Comparison of ENCODE assay signal across 1 cellular context in genomic region chr20:46111028-46111835, GRCh38.
TF ChIP-seq lines count a peak whose summit lies in the region.

No MANE protein-coding gene starts in this region.

TF ChIP-seq in HEK293, 187 proteins besides CTCF, POLR2A, EP300 and RAD21 (continued from another document):
- TF ChIP-seq ZBTB49 (tag by site-specific recombination; IDR thresholded peaks at IDR 0.05; ENCODE audit: low read depth) (no peak), OVOL3 (tag by site-specific recombination; IDR thresholded peaks at IDR 0.05) (no peak), ZNF366 (tag by site-specific recombination; conservative IDR thresholded peaks at IDR 0.05) (peak; percentile 78), ZNF544 (tag by site-specific recombination; IDR thresholded peaks at IDR 0.05) (no peak), KLF17 (tag by site-specific recombination; IDR thresholded peaks at IDR 0.05) (no peak), KLF10 (tag by site-specific recombination; IDR thresholded peaks at IDR 0.05) (no peak), PRDM1 (tag by site-specific recombination; IDR thresholded peaks at IDR 0.05) (peak; percentile 99), ZSCAN30 (tag by site-specific recombination; IDR thresholded peaks at IDR 0.05) (no peak), ZBTB1 (tag by site-specific recombination; IDR thresholded peaks at IDR 0.05) (no peak), ZNF585B (tag by site-specific recombination; IDR thresholded peaks at IDR 0.05) (no peak), OSR2 (tag by site-specific recombination; IDR thresholded peaks at IDR 0.05) (no peak), YY2 (tag by site-specific recombination; IDR thresholded peaks at IDR 0.05) (peak; percentile 29; the same call in 1 of the 2 replicates), ZNF785 (tag by site-specific recombination; IDR thresholded peaks at IDR 0.05) (no peak), ZNF155 (tag by site-specific recombination; IDR thresholded peaks at IDR 0.05) (no peak), WT1 (tag by site-specific recombination; IDR thresholded peaks at IDR 0.05) (no peak), ZNF596 (tag by site-specific recombination; IDR thresholded peaks at IDR 0.05) (peak; percentile 97), KLF7 (tag by site-specific recombination; IDR thresholded peaks at IDR 0.05; ENCODE audit: borderline replicate concordance) (no peak), ZNF394 (tag by site-specific recombination; IDR thresholded peaks at IDR 0.05; ENCODE audit: borderline replicate concordance) (no peak), ZNF280D (tag by site-specific recombination; IDR thresholded peaks at IDR 0.05) (no peak), ZNF621 (tag by site-specific recombination; IDR thresholded peaks at IDR 0.05) (no peak), ZNF473 (tag by site-specific recombination; IDR thresholded peaks at IDR 0.05) (0 out of 2 replicates have a peak, but pooled peaks have one; percentile 33), ZNF707 (tag by site-specific recombination; IDR thresholded peaks at IDR 0.05) (no peak), ZNF629 (tag by site-specific recombination; IDR thresholded peaks at IDR 0.05) (no peak), EGR2 (tag by site-specific recombination; IDR thresholded peaks at IDR 0.05; ENCODE audit: low read depth) (no peak), ZNF792 (tag by site-specific recombination; IDR thresholded peaks at IDR 0.05) (no peak), ZNF776 (tag by site-specific recombination; IDR thresholded peaks at IDR 0.05; ENCODE audit: borderline replicate concordance) (no peak), ZNF341 (tag by site-specific recombination; IDR thresholded peaks at IDR 0.05; ENCODE audit: low read depth) (no peak), ZNF529 (tag by site-specific recombination; IDR thresholded peaks at IDR 0.05; ENCODE audit: insufficient replicate concordance) (no peak), ZNF121 (tag by site-specific recombination; IDR thresholded peaks at IDR 0.05) (no peak), ZBTB17 (tag by site-specific recombination; IDR thresholded peaks at IDR 0.05) (no peak), SP2 (tag by site-specific recombination; IDR thresholded peaks at IDR 0.05) (no peak), PRDM2 (tag by site-specific recombination; IDR thresholded peaks at IDR 0.05; ENCODE audit: borderline replicate concordance) (no peak)
